ENCODE assay signal across 14 cellular contexts in the genomic region with DNA sequence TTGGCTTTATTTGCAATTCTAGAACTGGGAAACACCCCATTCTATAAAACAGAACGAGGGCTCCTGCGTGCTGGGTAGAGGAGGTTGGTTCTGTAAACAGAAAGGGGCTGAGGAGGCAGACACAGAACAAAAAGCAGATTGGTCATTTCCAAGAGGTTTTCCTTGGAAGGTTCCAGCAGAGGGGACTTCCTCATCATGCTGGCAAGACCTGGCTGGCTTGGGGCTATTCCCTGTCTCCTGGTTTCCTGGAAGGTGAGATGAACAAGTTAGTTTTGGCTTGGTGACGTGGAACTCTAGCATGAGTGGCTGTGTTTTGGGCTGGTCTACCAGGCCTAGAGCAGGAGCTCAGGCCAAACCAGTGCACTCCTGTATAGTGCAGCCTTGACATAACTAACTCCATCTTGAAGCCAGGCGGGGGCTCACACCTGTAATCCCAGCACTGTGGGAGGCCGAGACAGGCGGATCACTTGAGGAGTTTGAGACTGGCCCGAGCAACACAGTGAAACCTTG. TPM values are rescaled to one million over a fixed set of nuclear protein-coding genes. Genes with fewer than 3 reads are reported as not detected.
DNase-seq lines count a peak whose midpoint lies in the region; ATAC-seq and TF ChIP-seq lines count a peak whose summit lies in the region.
"Had no signal": no experiment of that assay in that cellular context is flagged by ENCODE, and none has a peak within 500 bp of the region (broad histone marks: within the 10 kb centered on the region; RNA-seq: fewer than 3 reads in every experiment).

No MANE protein-coding gene starts in this region.

- H3K56ac ChIP-seq in H9 (ENCODE audit: insufficient read length, low read depth, low read length): no peak overlapping the region

- no peak overlapping the region for H2BK15ac ChIP-seq in H9 (ENCODE audit: low read depth, low read length)

- no peak overlapping the region for H2AFZ ChIP-seq in H9 (ENCODE audit: low read length)
- H2AFZ ChIP-seq in hepatocyte: peak overlapping the region; percentile 51

- H3K4me2 ChIP-seq in H9 (ENCODE audit: insufficient read depth, insufficient read length, low read length) (peak overlapping the region; percentile 10), hepatocyte (peak overlapping the region; percentile 25)

- DNase-seq in A172 (ENCODE audit: low spot score) (peak; percentile 36), H9 (peak; percentile 83), hepatocyte (ENCODE audit: low spot score) (no peak), NCI-H2171 treated with DMSO at 0.1 percent for 48 hours (lab: John Stamatoyannopoulos, UW) (no peak), sigmoid colon (no peak)
- no peak for DNase-seq in activated T-helper 2 cell treated with anti-CD3 and anti-CD28 coated beads, Interferon-gamma antibody, Interleukin-2, Interleukin-4, amounts not matched to agents 10 μg/mL and 5 μg/mL and 100 μg/mL, durations not matched to agents 14 hours and 24 hours and 36 hours (ENCODE audit: low spot score)
- DNase-seq: activated B cell treated with CpG ODN at 0.5 μM for 24 hours; activated effector memory CD4-positive, alpha-beta T cell treated with Interleukin-2 at 50 U/mL for 16 hours; GDM1; stimulated activated CD8-positive, alpha-beta memory T cell treated with anti-CD3 and anti-CD28 coated beads, Interleukin-4, amount 100 ng/mL, for 48 hours had no signal

- H3K27ac ChIP-seq in H9 (ENCODE audit: insufficient read length, low read depth, low read length) (peak overlapping the region; percentile 98), hepatocyte (no peak overlapping the region), sigmoid colon (peak overlapping the region in 1 of 4 donors; percentile 28)
- H3K27ac ChIP-seq: neutrophil had no signal

- peak overlapping the region; percentile 85 for H2BK20ac ChIP-seq in H9 (ENCODE audit: low read depth, low read length, poor library complexity, severe bottlenecking)

- H3K27me3 Mint-ChIP-seq in H9 (ENCODE audit: low read depth): 0 out of 2 replicates have a peak, but pooled peaks cover 1% of the 10 kb centered on the region
- no peaks in the 10 kb centered on the region for H3K27me3 Mint-ChIP-seq in activated T-helper 2 cell treated with anti-CD3 and anti-CD28 coated beads, Interferon-gamma antibody, Interleukin-2, Interleukin-4, amounts not matched to agents 10 μg/mL and 5 μg/mL and 100 μg/mL, durations not matched to agents 14 hours and 24 hours and 36 hours (ENCODE audit: low read depth)
- H3K27me3 Mint-ChIP-seq: activated B cell treated with CpG ODN at 0.5 μM for 24 hours had no signal

- H3K27ac Mint-ChIP-seq in H9: peak overlapping the region; percentile 98 to 100 (median 99)
- peak overlapping the region; percentile 28 for H3K27ac Mint-ChIP-seq in activated T-helper 2 cell treated with anti-CD3 and anti-CD28 coated beads, Interferon-gamma antibody, Interleukin-2, Interleukin-4, amounts not matched to agents 10 μg/mL and 5 μg/mL and 100 μg/mL, durations not matched to agents 14 hours and 24 hours and 36 hours
- H3K27ac Mint-ChIP-seq: activated B cell treated with CpG ODN at 0.5 μM for 24 hours, B cell had no signal

- no peaks in the 10 kb centered on the region; a peak in 1 of 7 replicates for H3K36me3 Mint-ChIP-seq in H9 (ENCODE audit: insufficient read depth in 1 of 3, low read depth in 3 of 3)
- H3K36me3 Mint-ChIP-seq in activated T-helper 2 cell treated with anti-CD3 and anti-CD28 coated beads, Interferon-gamma antibody, Interleukin-2, Interleukin-4, amounts not matched to agents 10 μg/mL and 5 μg/mL and 100 μg/mL, durations not matched to agents 14 hours and 24 hours and 36 hours (ENCODE audit: low read depth): no peaks in the 10 kb centered on the region

- WGBS in H9 (ENCODE audit: extremely low coverage, insufficient read length, low lambda C conversion rate): no CpG with 5 or more reads among the region's 7 CpGs
- 69% methylated on average over 7 of the region's 7 CpGs for WGBS in hepatocyte (ENCODE audit: low lambda C conversion rate, missing lambda C conversion rate)
- WGBS in sigmoid colon, 2 donors: 68 to 80% methylated on average over 7 of the region's 7 CpGs

- peak overlapping the region; percentile 20 for H3K9ac ChIP-seq in H9 (ENCODE audit: extremely low read depth, insufficient read length, low read length)

- peaks cover 0 to 4% of the 10 kb centered on the region in 2 experiments; a peak in 2 of 5 replicates for H3K9me3 Mint-ChIP-seq in H9
- H3K9me3 Mint-ChIP-seq in activated T-helper 2 cell treated with anti-CD3 and anti-CD28 coated beads, Interferon-gamma antibody, Interleukin-2, Interleukin-4, amounts not matched to agents 10 μg/mL and 5 μg/mL and 100 μg/mL, durations not matched to agents 14 hours and 24 hours and 36 hours: no peaks in the 10 kb centered on the region
- H3K9me3 Mint-ChIP-seq: activated B cell treated with CpG ODN at 0.5 μM for 24 hours had no signal

- no peaks in the 10 kb centered on the region for H3K36me3 ChIP-seq in hepatocyte (replicated peaks; ENCODE audit: insufficient read depth, low read depth)
- H3K36me3 ChIP-seq in sigmoid colon: no peaks in the 10 kb centered on the region
- H3K36me3 ChIP-seq: neutrophil had no signal

- no peak overlapping the region for H2BK12ac ChIP-seq in H9 (ENCODE audit: insufficient read length, low read depth, low read length)

- H3K27me3 ChIP-seq in H9 (ENCODE audit: insufficient read depth, low read length) (no peaks in the 10 kb centered on the region), hepatocyte (no peaks in the 10 kb centered on the region), sigmoid colon (no peaks in the 10 kb centered on the region)
- H3K27me3 ChIP-seq: neutrophil had no signal

- H3K9me2 ChIP-seq in hepatocyte (replicated peaks; ENCODE audit: insufficient read depth): no peaks in the 10 kb centered on the region

- H2BK5ac ChIP-seq in H9 (ENCODE audit: insufficient read length, low read length): peak overlapping the region; percentile 33

- H3K23ac ChIP-seq in H9 (ENCODE audit: insufficient read length, low read depth, low read length): no peak overlapping the region

- H3K4me1 ChIP-seq in H9 (ENCODE audit: insufficient read depth, low read length): peaks cover 14% of the 10 kb centered on the region
- H3K4me1 ChIP-seq in hepatocyte (ENCODE audit: insufficient read depth): no peaks in the 10 kb centered on the region
- peaks cover 0 to 16% (median 10%) of the 10 kb centered on the region in 4 donors for H3K4me1 ChIP-seq in sigmoid colon

- H3K18ac ChIP-seq in H9 (ENCODE audit: insufficient read length, low read depth, low read length): peak overlapping the region; percentile 76

- H4K20me1 ChIP-seq in H9 (ENCODE audit: control insufficient read depth, insufficient read depth, insufficient read length) (no peaks in the 10 kb centered on the region), hepatocyte (ENCODE audit: insufficient read depth, poor library complexity, severe bottlenecking) (no peaks in the 10 kb centered on the region)

- H4K5ac ChIP-seq in H9 (ENCODE audit: insufficient read length, low read depth, low read length): peak overlapping the region; percentile 15

- intact Hi-C loops in activated T-helper 2 cell treated with anti-CD3 and anti-CD28 coated beads, Interferon-gamma antibody, Interleukin-2, Interleukin-4, amounts not matched to agents 10 μg/mL and 5 μg/mL and 100 μg/mL, durations not matched to agents 14 hours and 24 hours and 36 hours (cut with micrococcal nuclease): loop anchor here (5.0 kb wide), 1 partner anchor 77 kb away; no protein-coding TSS in a partner anchor
- intact Hi-C loops in sigmoid colon (cut with DNase I): no loop called here

- no peak for TF ChIP-seq POLR2A in sigmoid colon (IDR thresholded peaks at IDR 0.05)

- no peaks in the 10 kb centered on the region for H3K9me3 ChIP-seq in H9 (ENCODE audit: control insufficient read depth, low read depth, low read length)
- no peaks in the 10 kb centered on the region for H3K9me3 ChIP-seq in hepatocyte (ENCODE audit: low read depth)
- H3K9me3 ChIP-seq in sigmoid colon: no peaks in the 10 kb centered on the region
- H3K9me3 ChIP-seq: neutrophil had no signal

- H3K4ac ChIP-seq in H9 (ENCODE audit: low read depth, low read length): peak overlapping the region; percentile 77

- peak overlapping the region in 1 of 2 experiments; percentile 63; a peak in 3 of 5 replicates for H3K4me3 Mint-ChIP-seq in H9
- no peak overlapping the region for H3K4me3 Mint-ChIP-seq in activated T-helper 2 cell treated with anti-CD3 and anti-CD28 coated beads, Interferon-gamma antibody, Interleukin-2, Interleukin-4, amounts not matched to agents 10 μg/mL and 5 μg/mL and 100 μg/mL, durations not matched to agents 14 hours and 24 hours and 36 hours (ENCODE audit: low read depth)
- H3K4me3 Mint-ChIP-seq: activated B cell treated with CpG ODN at 0.5 μM for 24 hours, B cell had no signal

- H3K4me1 Mint-ChIP-seq in H9: peaks cover 43 to 51% of the 10 kb centered on the region in 2 experiments
- peaks cover 24% of the 10 kb centered on the region for H3K4me1 Mint-ChIP-seq in activated T-helper 2 cell treated with anti-CD3 and anti-CD28 coated beads, Interferon-gamma antibody, Interleukin-2, Interleukin-4, amounts not matched to agents 10 μg/mL and 5 μg/mL and 100 μg/mL, durations not matched to agents 14 hours and 24 hours and 36 hours (ENCODE audit: low read depth)
- H3K4me1 Mint-ChIP-seq: activated B cell treated with CpG ODN at 0.5 μM for 24 hours had no signal

- ATAC-seq in HG03159 (IDR thresholded peaks at IDR 0.05; ENCODE audit: unreplicated experiment) (no peak), HG02610 (IDR thresholded peaks at IDR 0.05; ENCODE audit: unreplicated experiment) (no peak)

- H3K23me2 ChIP-seq in H9 (ENCODE audit: insufficient read length, low read depth, low read length, poor library complexity, severe bottlenecking): no peaks in the 10 kb centered on the region

- H3K79me2 ChIP-seq in H9 (ENCODE audit: insufficient read depth, low read length) (no peaks in the 10 kb centered on the region; the same call in 1 of the 2 replicates), hepatocyte (no peaks in the 10 kb centered on the region)

- TF ChIP-seq CTCF in H9 (conservative IDR thresholded peaks at IDR 0.05): no peak
- TF ChIP-seq CTCF in hepatocyte (IDR thresholded peaks at IDR 0.05; ENCODE audit: poor library complexity): no peak
- no peak for TF ChIP-seq CTCF in sigmoid colon (IDR thresholded peaks at IDR 0.05)

- no peak overlapping the region for H2AK5ac ChIP-seq in H9 (ENCODE audit: insufficient read length, low read length)

- TF ChIP-seq EP300 in sigmoid colon (IDR thresholded peaks at IDR 0.05): no peak

- peak overlapping the region; percentile 37 for H3K14ac ChIP-seq in H9 (ENCODE audit: insufficient read depth, low read length)

- no peaks in the 10 kb centered on the region for H3K79me1 ChIP-seq in H9 (ENCODE audit: insufficient read depth, low read depth, low read length, poor library complexity, severe bottlenecking)

- no peak overlapping the region for H3K4me3 ChIP-seq in hepatocyte
- no peak overlapping the region for H3K4me3 ChIP-seq in sigmoid colon

- peak overlapping the region; percentile 3 for H3T11ph ChIP-seq in H9 (ENCODE audit: low read length)

- H4K91ac ChIP-seq in H9 (ENCODE audit: insufficient read length, low read depth, low read length): peak overlapping the region; percentile 68

- no peak overlapping the region for H4K8ac ChIP-seq in H9 (replicated peaks; ENCODE audit: insufficient read length, low read depth, low read length)

- H2BK120ac ChIP-seq in H9 (ENCODE audit: low read depth, low read length, poor library complexity, severe bottlenecking): peak overlapping the region; percentile 66

RNA-seq across cellular contexts. Expression of a gene that starts 26.1 kb away (rescaled TPM):
- 191 and 201 TPM in 2 replicates for total RNA-seq in A172 (2014; rRNA removed; shearing (Covaris generic))
- total RNA-seq in H9 (2021) (215 and 216 TPM in 2 replicates), hepatocyte (92.2 and 118 TPM in 2 replicates), sigmoid colon (100 to 1,000 TPM; 120 to 145 (median 129) TPM)
- total RNA-seq in activated T-helper 2 cell treated with anti-CD3 and anti-CD28 coated beads, Interferon-gamma antibody, Interleukin-2, Interleukin-4, amounts not matched to agents 10 μg/mL and 5 μg/mL and 100 μg/mL, durations not matched to agents 14 hours and 24 hours and 36 hours: 122 and 125 TPM in 2 replicates
- polyA plus RNA-seq in hepatocyte (106 and 110 TPM in 2 replicates), sigmoid colon (10 to 100 TPM; 71.5 to 93.9 (median 93.4) TPM)

Comparison
In these comparisons a context has a peak if more than half of its experiments do, and no peak if none do; other contexts are left out.
1. DNase-seq: peak in A172 (single experiment) and H9 (single experiment); none in activated T-helper 2 cell treated with anti-CD3 and anti-CD28 coated beads, Interferon-gamma antibody, Interleukin-2, Interleukin-4, amounts not matched to agents 10 μg/mL and 5 μg/mL and 100 μg/mL, durations not matched to agents 14 hours and 24 hours and 36 hours (single experiment), hepatocyte (single experiment), NCI-H2171 treated with DMSO at 0.1 percent for 48 hours (single experiment) and sigmoid colon (single experiment).